22 cellular contexts compared by ENCODE assay signal in the genomic region with DNA sequence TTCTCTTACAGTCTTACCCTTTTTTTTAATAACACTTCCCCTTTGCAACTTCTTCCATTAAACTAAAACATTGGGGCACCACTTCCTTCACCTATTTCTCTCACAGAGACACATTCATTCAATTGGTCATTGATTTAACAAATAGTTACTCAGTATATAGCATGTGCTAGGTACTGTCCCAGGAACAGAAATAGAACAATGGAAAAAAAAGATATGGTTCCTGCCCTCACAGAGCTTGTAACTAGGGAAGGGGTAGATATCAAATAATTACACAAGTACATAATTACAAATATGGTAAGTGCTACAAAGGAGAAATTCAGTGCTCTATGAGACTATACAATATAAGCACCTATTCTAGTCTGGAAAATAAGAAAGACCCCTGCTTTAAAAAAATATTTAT.
"Had no signal": no experiment of that assay in that cellular context is flagged by ENCODE, and none has a peak within 500 bp of the region (broad histone marks: within the 10 kb centered on the region; RNA-seq: fewer than 3 reads in every experiment).

No MANE protein-coding gene starts in this region.

- ATAC-seq: stimulated activated effector memory CD8-positive, alpha-beta T cell treated with anti-CD3 and anti-CD28 coated beads, Interleukin-12 subunit alpha, Interleukin-12 subunit beta, amount 100 ng/mL, for 72 hours; stimulated activated memory B cell treated with anti-CD40 and anti-IgM and Interleukin-4, amounts not matched to agents 10 μg/mL and 1 μg/mL and 100 μg/mL, for 72 hours; stimulated activated naive B cell treated with anti-CD40 and anti-IgM and Interleukin-4, amounts not matched to agents 10 μg/mL and 1 μg/mL and 100 μg/mL, for 72 hours; stimulated activated naive CD8-positive, alpha-beta T cell treated with anti-CD3 and anti-CD28 coated beads, Interleukin-15, amount 100 ng/mL, for 72 hours; stimulated activated naive CD8-positive, alpha-beta T cell treated with anti-CD3 and anti-CD28 coated beads, Interleukin-15, Interleukin-2, amounts not matched to agents 100 U/mL and 50 U/mL, for 24 hours; upper lobe of right lung had no signal

- DNase-seq: stimulated activated CD4-positive, alpha-beta T cell treated with anti-CD3 and anti-CD28 coated beads, Interleukin-2, amount 100 ng/mL, for 48 hours; stimulated activated CD4-positive, alpha-beta T cell treated with anti-CD3 and anti-CD28 coated beads, Interleukin-4, amount 100 ng/mL, for 1 hour; stimulated activated CD4-positive, alpha-beta T cell treated with anti-CD3 and anti-CD28 coated beads, Interleukin-4, amount 100 ng/mL, for 24 hours; stimulated activated CD4-positive, alpha-beta T cell treated with anti-CD3 and anti-CD28 coated beads, Interleukin-4, amount 100 ng/mL, for 4 hours; stimulated activated CD8-positive, alpha-beta memory T cell treated with anti-CD3 and anti-CD28 coated beads, Interleukin-4, amount 100 ng/mL, for 48 hours; stimulated activated naive B cell treated with anti-CD40 and anti-IgM and Interleukin-4, amounts not matched to agents 10 μg/mL and 1 μg/mL and 100 μg/mL, for 72 hours; stimulated activated naive CD4-positive, alpha-beta T cell; stimulated activated naive CD4-positive, alpha-beta T cell treated with Interleukin-2 at 50 U/mL for 16 hours; stimulated activated naive CD8-positive, alpha-beta T cell treated with anti-CD3 and anti-CD28 coated beads, Interleukin-15, amount 100 ng/mL, for 72 hours; stimulated activated naive CD8-positive, alpha-beta T cell treated with anti-CD3 and anti-CD28 coated beads, Interleukin-15, Interleukin-2, amounts not matched to agents 100 U/mL and 50 U/mL, for 24 hours; stomach; substantia nigra; testis; thyroid gland; tibial artery; transverse colon; trophoblast cell; upper lobe of left lung; upper lobe of right lung; uterus had no signal
